ENCODE assay signal across 30 cellular contexts in the genomic region with DNA sequence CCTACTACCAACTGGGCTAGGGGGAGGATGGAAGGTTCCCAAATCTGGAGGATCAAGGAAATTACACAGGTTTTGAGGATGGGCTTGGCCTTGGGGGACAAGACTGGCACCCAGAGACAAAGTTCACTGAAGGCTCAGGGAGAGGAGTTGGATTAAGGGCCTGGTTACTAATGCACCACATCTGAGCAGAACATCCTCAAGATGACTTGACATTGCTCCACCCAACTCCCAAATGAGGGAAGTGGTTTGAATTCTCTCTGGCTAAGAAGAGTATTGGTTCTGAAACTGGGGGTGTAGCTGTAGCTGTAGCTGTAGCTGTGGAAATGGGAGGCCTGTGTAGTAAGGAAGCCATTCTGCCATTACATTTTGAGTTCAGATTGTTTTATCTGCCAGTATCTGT.
"Had no signal": no experiment of that assay in that cellular context is flagged by ENCODE, and none has a peak within 500 bp of the region (broad histone marks: within the 10 kb centered on the region; RNA-seq: fewer than 3 reads in every experiment).

No MANE protein-coding gene starts in this region.

- H3K4me1 ChIP-seq: breast epithelium had no signal

- H3K4me3 ChIP-seq: breast epithelium, MG63, SJSA1 had no signal

- DNase-seq: activated CD4-positive, alpha-beta T cell treated with anti-CD3 and anti-CD28 coated beads for 48 hours; activated CD4-positive, alpha-beta T cell treated with anti-CD3 and anti-CD28 coated beads, Interleukin-2, amount 50 U/mL, for 4 hours; activated CD8-positive, alpha-beta memory T cell treated with anti-CD3 and anti-CD28 coated beads, Interleukin-2, amount 50 U/mL, for 48 hours; activated CD8-positive, alpha-beta T cell treated with anti-CD3 and anti-CD28 coated beads, Interleukin-2, amount 10 ng/mL, durations not matched to agents 7 days and 5 days; activated effector memory CD4-positive, alpha-beta T cell treated with Interleukin-2 at 50 U/mL for 16 hours; activated naive CD4-positive, alpha-beta T cell; activated T-cell treated with anti-CD3 and anti-CD28 coated beads, Interleukin-2, amount 50 U/mL, for 1 hour; aorta; caudate nucleus; cortex of kidney; MG63; NCI-H1092 treated with DMSO at 0.1 percent for 48 hours; NCI-H1436; NCI-H1694 treated with DMSO at 0.1 percent for 48 hours; NCI-H2029 treated with DMSO at 0.1 percent for 48 hours; NCI-H345; NCI-H510A; NCI-H526 treated with DMSO at 0.1 percent for 48 hours; NK-92 treated with Interleukin-12 subunit alpha and Interleukin-12 subunit beta, amount 100 ng/mL, for 24 hours; RPMI8226; T-helper 9 cell; WERI-Rb-1 had no signal

- ATAC-seq: activated CD8-positive, alpha-beta T cell treated with anti-CD3 and anti-CD28 coated beads, Interleukin-2, amount 10 ng/mL, durations not matched to agents 7 days and 5 days; Panc1; Right ventricle myocardium inferior; SK-N-SH treated with all-trans-retinoic acid at 6 μM for 48 hours had no signal

- H3K4me2 ChIP-seq: KMS-11 had no signal

- H3K9me3 Mint-ChIP-seq: activated naive CD4-positive, alpha-beta T cell treated with anti-CD3 and anti-CD28 coated beads, Interleukin-2, amount 50 U/mL, for 24 hours; T-helper 1 cell treated with Interleukin-12 subunit alpha and Interleukin-12 subunit beta and Interleukin-4 antibody, amounts not matched to agents 30 μg/mL and 1 μg/mL, for 36 hours had no signal

- H3K27ac ChIP-seq: breast epithelium, KMS-11, SJSA1, WERI-Rb-1 had no signal

- H3K9me3 ChIP-seq: breast epithelium, MG63, SJSA1 had no signal

- H3K4me1 Mint-ChIP-seq: activated naive CD4-positive, alpha-beta T cell treated with anti-CD3 and anti-CD28 coated beads, Interleukin-2, amount 50 U/mL, for 24 hours had no signal

- H3K27me3 Mint-ChIP-seq: activated naive CD4-positive, alpha-beta T cell treated with anti-CD3 and anti-CD28 coated beads, Interleukin-2, amount 50 U/mL, for 24 hours had no signal

- H3K4me3 Mint-ChIP-seq: activated CD8-positive, alpha-beta T cell treated with anti-CD3 and anti-CD28 coated beads, Interleukin-2, amount 10 ng/mL, durations not matched to agents 7 days and 5 days; activated naive CD4-positive, alpha-beta T cell treated with anti-CD3 and anti-CD28 coated beads, Interleukin-2, amount 50 U/mL, for 24 hours; T-helper 1 cell treated with Interleukin-12 subunit alpha and Interleukin-12 subunit beta and Interleukin-4 antibody, amounts not matched to agents 30 μg/mL and 1 μg/mL, for 36 hours had no signal

- H3K27me3 ChIP-seq: breast epithelium, MG63, SJSA1 had no signal

- H3K27ac Mint-ChIP-seq: activated CD8-positive, alpha-beta T cell treated with anti-CD3 and anti-CD28 coated beads, Interleukin-2, amount 10 ng/mL, durations not matched to agents 7 days and 5 days; activated naive CD4-positive, alpha-beta T cell treated with anti-CD3 and anti-CD28 coated beads, Interleukin-2, amount 50 U/mL, for 24 hours; T-helper 1 cell treated with Interleukin-12 subunit alpha and Interleukin-12 subunit beta and Interleukin-4 antibody, amounts not matched to agents 30 μg/mL and 1 μg/mL, for 36 hours had no signal

- H3K36me3 ChIP-seq: breast epithelium, MG63, SJSA1, WERI-Rb-1 had no signal
